ENCODE assay signal across 11 cellular contexts in the genomic region with DNA sequence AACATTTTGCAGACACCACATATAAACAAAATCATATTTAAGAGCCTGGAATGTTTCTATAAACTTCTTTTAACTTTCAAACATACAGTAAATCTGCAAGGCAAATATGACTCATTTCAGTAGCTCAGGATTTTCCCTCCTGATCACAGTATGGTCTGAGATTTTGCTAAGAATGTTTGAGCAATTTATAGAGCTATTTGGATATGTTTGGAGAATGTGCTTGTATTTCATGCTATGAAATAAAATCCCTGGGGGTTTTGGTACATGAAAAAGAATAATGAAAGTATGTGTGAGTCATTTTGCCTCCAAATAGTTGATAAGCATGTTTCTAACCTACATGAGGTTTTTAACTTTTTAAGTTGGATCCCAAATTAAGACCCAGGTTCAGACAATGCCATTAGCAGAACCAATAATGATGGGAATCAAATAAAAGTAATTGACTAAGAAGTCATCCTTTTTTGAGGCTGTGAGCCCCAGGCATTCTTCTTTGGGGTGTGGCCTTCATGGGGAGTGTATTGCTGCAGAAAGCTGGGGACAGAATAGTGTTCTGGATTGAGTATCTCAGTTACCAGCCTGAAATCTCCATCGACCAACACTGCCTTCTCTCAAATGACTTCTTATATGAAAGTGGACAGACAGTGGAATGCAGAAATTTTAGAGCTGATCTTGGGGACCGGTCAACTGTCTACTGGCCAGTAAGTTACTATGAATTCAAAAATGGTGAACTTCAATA.
DNase-seq lines count a peak whose midpoint lies in the region; ATAC-seq and TF ChIP-seq lines count a peak whose summit lies in the region.
"Had no signal": no experiment of that assay in that cellular context is flagged by ENCODE, and none has a peak within 500 bp of the region (broad histone marks: within the 10 kb centered on the region; RNA-seq: fewer than 3 reads in every experiment).

No MANE protein-coding gene starts in this region.

- peak overlapping the region; percentile 26 for H3K27ac ChIP-seq in stomach smooth muscle (ENCODE audit: low read length)

- ATAC-seq in activated T-cell treated with anti-CD3 and anti-CD28 coated beads, Interleukin-2, amount 50 U/mL, for 72 hours (replicated peaks in 1 of 2): peak; percentile 79 to 84
- no peak for ATAC-seq in GM18505 (IDR thresholded peaks at IDR 0.05; ENCODE audit: unreplicated experiment)

- no peaks in the 10 kb centered on the region for H3K36me3 Mint-ChIP-seq in activated T-cell treated with anti-CD3 and anti-CD28 coated beads, Interleukin-2, amount 50 U/mL, for 72 hours (ENCODE audit: insufficient read depth in 2 of 2)

- H3K9me3 Mint-ChIP-seq in activated T-cell treated with anti-CD3 and anti-CD28 coated beads, Interleukin-2, amount 50 U/mL, for 72 hours: peaks cover 3 to 4% of the 10 kb centered on the region in 2 donors

- H3K4me1 ChIP-seq in stomach smooth muscle (ENCODE audit: control insufficient read depth, insufficient read depth, low read length): peaks cover 21% of the 10 kb centered on the region

- no peaks in the 10 kb centered on the region for H3K27me3 ChIP-seq in stomach smooth muscle (ENCODE audit: control insufficient read depth in 1 of 2, insufficient read depth in 2 of 2, low read length in 2 of 2)

- no peaks in the 10 kb centered on the region for H3K9me3 ChIP-seq in stomach smooth muscle (ENCODE audit: control insufficient read depth in 2 of 2, low read length in 2 of 2)

- H3K4me3 Mint-ChIP-seq in activated T-cell treated with anti-CD3 and anti-CD28 coated beads, Interleukin-2, amount 50 U/mL, for 72 hours: peak overlapping the region in 1 of 2 donors; percentile 20
- H3K4me3 Mint-ChIP-seq: B cell, IgD-negative memory B cell had no signal

- no peaks in the 10 kb centered on the region for H3K27me3 Mint-ChIP-seq in activated T-cell treated with anti-CD3 and anti-CD28 coated beads, Interleukin-2, amount 50 U/mL, for 72 hours (ENCODE audit: low read depth)
- H3K27me3 Mint-ChIP-seq: B cell, IgD-negative memory B cell had no signal

- H3K9ac ChIP-seq in stomach smooth muscle (ENCODE audit: low read length in 2 of 2): peak overlapping the region in 1 of 2 donors; percentile 23

- no peak for TF ChIP-seq POLR2A in GM18505 (IDR thresholded peaks at IDR 0.05; ENCODE audit: borderline replicate concordance, extremely low read depth, insufficient read depth, insufficient read length)

- H3K4me1 Mint-ChIP-seq in activated T-cell treated with anti-CD3 and anti-CD28 coated beads, Interleukin-2, amount 50 U/mL, for 72 hours (ENCODE audit: low read depth): peaks cover 28% of the 10 kb centered on the region
- H3K4me1 Mint-ChIP-seq: B cell, IgD-negative memory B cell had no signal

- no peak for TF ChIP-seq CTCF in fibroblast of mammary gland (conservative IDR thresholded peaks at IDR 0.05; ENCODE audit: control insufficient read depth, insufficient read depth, low read depth, low read length)

- H3K27ac Mint-ChIP-seq in activated T-cell treated with anti-CD3 and anti-CD28 coated beads, Interleukin-2, amount 50 U/mL, for 72 hours: peak overlapping the region; percentile 37
- H3K27ac Mint-ChIP-seq: B cell, IgD-negative memory B cell had no signal

- H3K4me3 ChIP-seq in fibroblast of mammary gland (ENCODE audit: control insufficient read depth, low read depth, low read length) (no peak overlapping the region), stomach smooth muscle (ENCODE audit: low read length in 2 of 2) (no peak overlapping the region)

- no peak for DNase-seq in activated T-cell treated with anti-CD3 and anti-CD28 coated beads, Interleukin-2, amount 50 U/mL, for 72 hours
- DNase-seq in activated T-cell treated with anti-CD3 and anti-CD28 coated beads, Interleukin-2, amount 50 U/mL, for 1 hour: no peak
- DNase-seq in HS-5 (ENCODE audit: low read depth) (peak; percentile 49), fibroblast of mammary gland (ENCODE audit: low read depth) (peak; percentile 92), cerebellar cortex (ENCODE audit: low spot score) (no peak), NCI-H1092 treated with DMSO at 0.1 percent for 48 hours (lab: John Stamatoyannopoulos, UW) (no peak)
- DNase-seq: SHP77 had no signal

- H3K36me3 ChIP-seq in stomach smooth muscle (ENCODE audit: control insufficient read depth in 2 of 2, insufficient read depth in 2 of 2, low read length in 2 of 2): peaks cover 4 to 10% of the 10 kb centered on the region in 2 donors

Comparison
In these comparisons a context has a peak if more than half of its experiments do, and no peak if none do; other contexts are left out.
1. DNase-seq: peak in HS-5 (single experiment) and fibroblast of mammary gland (single experiment); none in activated T-cell treated with anti-CD3 and anti-CD28 coated beads, Interleukin-2, amount 50 U/mL, for 72 hours (0 of 2), activated T-cell treated with anti-CD3 and anti-CD28 coated beads, Interleukin-2, amount 50 U/mL, for 1 hour (single experiment), cerebellar cortex (single experiment) and NCI-H1092 treated with DMSO at 0.1 percent for 48 hours (single experiment).